1 cellular context compared by ENCODE assay signal in the genomic region with DNA sequence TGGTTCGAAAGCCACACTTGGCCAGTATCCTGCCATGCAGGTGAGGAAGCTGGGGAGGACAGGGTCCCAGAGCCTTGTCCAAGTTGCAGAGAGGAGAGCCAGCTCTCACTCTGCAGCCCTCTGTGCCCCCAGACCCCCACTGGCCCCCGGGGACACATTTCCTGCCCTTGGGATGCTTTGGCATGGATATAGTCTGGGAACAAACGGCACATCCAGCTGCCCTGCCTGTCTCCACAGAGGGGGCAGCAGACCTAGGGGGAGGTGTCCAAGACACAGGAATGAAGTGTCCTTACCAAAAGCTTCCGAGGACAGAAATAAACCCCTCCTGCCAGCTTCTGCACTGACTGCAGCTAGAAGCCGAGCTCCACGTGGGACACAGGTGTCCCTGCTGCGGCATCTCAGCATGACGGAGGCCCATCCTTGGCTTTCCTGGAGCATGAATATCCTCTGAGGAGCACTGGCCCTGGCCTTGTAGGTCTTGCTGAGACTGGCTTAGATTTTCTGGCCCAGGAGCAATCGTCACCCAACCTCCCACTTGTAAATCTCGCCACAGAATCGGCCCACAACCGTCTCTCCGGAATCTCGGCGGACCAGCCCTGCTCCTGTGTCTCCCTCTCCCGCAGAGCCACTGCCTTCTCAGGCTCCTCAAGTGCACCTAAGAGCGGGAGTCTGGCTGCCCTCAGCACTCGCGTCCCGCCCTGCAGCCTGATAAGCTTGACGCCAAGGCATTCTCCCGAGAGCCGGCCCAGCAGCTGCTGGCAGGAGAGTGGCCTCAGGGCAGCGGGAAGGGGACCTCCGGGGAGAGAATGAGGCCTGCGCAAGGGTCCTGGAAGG.
TF ChIP-seq lines count a peak whose summit lies in the region.

No MANE protein-coding gene starts in this region.

TF ChIP-seq in HepG2, 621 proteins besides CTCF, POLR2A, EP300 and RAD21 (continues in another document):
- TF ChIP-seq MLLT10 (CRISPR knock-in tag; IDR thresholded peaks at IDR 0.05) (no peak), TP53 (CRISPR knock-in tag; conservative IDR thresholded peaks at IDR 0.05) (no peak), ZNF644 (CRISPR knock-in tag; IDR thresholded peaks at IDR 0.05; ENCODE audit: low read depth) (no peak), CHD2 (IDR thresholded peaks at IDR 0.05; ENCODE audit: low read depth, low read length) (no peak), ZNF207 (IDR thresholded peaks at IDR 0.05; ENCODE audit: borderline replicate concordance) (no peak), ZNF354B (CRISPR knock-in tag; IDR thresholded peaks at IDR 0.05) (no peak), CBFB (CRISPR knock-in tag; IDR thresholded peaks at IDR 0.05) (no peak), ZSCAN29 (CRISPR knock-in tag; conservative IDR thresholded peaks at IDR 0.05) (no peak), MAFF (IDR thresholded peaks at IDR 0.05; ENCODE audit: low read depth, low read length) (no peak), ZNF510 (CRISPR knock-in tag; IDR thresholded peaks at IDR 0.05; ENCODE audit: low read depth) (no peak), ZNF501 (CRISPR knock-in tag; IDR thresholded peaks at IDR 0.05) (no peak), SRF (IDR thresholded peaks at IDR 0.05; ENCODE audit: low read depth, low read length) (no peak), MTF1 (CRISPR knock-in tag; IDR thresholded peaks at IDR 0.05) (no peak), ZSCAN21 (CRISPR knock-in tag; IDR thresholded peaks at IDR 0.05; ENCODE audit: borderline replicate concordance) (no peak), ZNF264 (CRISPR knock-in tag; IDR thresholded peaks at IDR 0.05) (no peak), ZNF331 (CRISPR knock-in tag; IDR thresholded peaks at IDR 0.05) (no peak), RNF2 (conservative IDR thresholded peaks at IDR 0.05; ENCODE audit: low read depth) (no peak), ZNF234 (CRISPR knock-in tag; conservative IDR thresholded peaks at IDR 0.05) (no peak), SMAD1 (CRISPR knock-in tag; IDR thresholded peaks at IDR 0.05; ENCODE audit: borderline replicate concordance, low read depth) (no peak), ARID2 (CRISPR knock-in tag; IDR thresholded peaks at IDR 0.05; ENCODE audit: borderline replicate concordance) (no peak), RARG (CRISPR knock-in tag; IDR thresholded peaks at IDR 0.05; ENCODE audit: low read depth) (no peak), HMG20B (CRISPR knock-in tag; conservative IDR thresholded peaks at IDR 0.05) (no peak), SIX4 (CRISPR knock-in tag; IDR thresholded peaks at IDR 0.05) (no peak), FOXK1 (CRISPR knock-in tag; IDR thresholded peaks at IDR 0.05; ENCODE audit: borderline replicate concordance, low read depth) (no peak), ZNF746 (CRISPR knock-in tag; IDR thresholded peaks at IDR 0.05) (no peak), MAZ (IDR thresholded peaks at IDR 0.05; ENCODE audit: borderline replicate concordance, low read depth, low read length) (no peak), MAZ (CRISPR knock-in tag; IDR thresholded peaks at IDR 0.05; ENCODE audit: low read depth) (no peak), ZMYM3 (CRISPR knock-in tag; IDR thresholded peaks at IDR 0.05) (no peak), RFXAP (CRISPR knock-in tag; IDR thresholded peaks at IDR 0.05; ENCODE audit: borderline replicate concordance) (no peak), FOXC1 (CRISPR knock-in tag; IDR thresholded peaks at IDR 0.05; ENCODE audit: borderline replicate concordance) (no peak; the same call in 1 of the 2 replicates), SP1 (IDR thresholded peaks at IDR 0.05) (no peak), SP1 (CRISPR knock-in tag; IDR thresholded peaks at IDR 0.05) (no peak), YEATS2 (CRISPR knock-in tag; IDR thresholded peaks at IDR 0.05; ENCODE audit: borderline replicate concordance) (no peak), SRY (CRISPR knock-in tag; IDR thresholded peaks at IDR 0.05) (no peak), KAT8 (CRISPR knock-in tag; IDR thresholded peaks at IDR 0.05) (no peak), PHF5A (CRISPR knock-in tag; IDR thresholded peaks at IDR 0.05; ENCODE audit: low read depth, unreplicated experiment) (no peak), GTF3A (CRISPR knock-in tag; conservative IDR thresholded peaks at IDR 0.05) (no peak), HOXD1 (CRISPR knock-in tag; IDR thresholded peaks at IDR 0.05) (no peak), HNRNPH1 (optimal IDR thresholded peaks at IDR 0.05; ENCODE audit: low read depth, low read length) (no peak), ERF (CRISPR knock-in tag; IDR thresholded peaks at IDR 0.05) (no peak; the same call in 1 of the 2 replicates), ZNF263 (CRISPR knock-in tag; IDR thresholded peaks at IDR 0.05) (0 out of 2 replicates have a peak, but pooled peaks have one; percentile 1), RBFOX2 (IDR thresholded peaks at IDR 0.05; ENCODE audit: low read depth, low read length) (no peak), ZNF790 (CRISPR knock-in tag; IDR thresholded peaks at IDR 0.05; ENCODE audit: borderline replicate concordance) (no peak), GPN1 (CRISPR knock-in tag; IDR thresholded peaks at IDR 0.05; ENCODE audit: borderline replicate concordance) (no peak), MXI1 (IDR thresholded peaks at IDR 0.05; ENCODE audit: borderline replicate concordance, low read depth, low read length) (0 out of 3 replicates have a peak, but pooled peaks have one; percentile 8), HDAC2 (CRISPR knock-in tag; IDR thresholded peaks at IDR 0.05) (no peak), IKZF1 (IDR thresholded peaks at IDR 0.05) (no peak), POLR2AphosphoS5 (IDR thresholded peaks at IDR 0.05; ENCODE audit: low read depth, low read length) (no peak)
- TF ChIP-seq, protein P1, sequence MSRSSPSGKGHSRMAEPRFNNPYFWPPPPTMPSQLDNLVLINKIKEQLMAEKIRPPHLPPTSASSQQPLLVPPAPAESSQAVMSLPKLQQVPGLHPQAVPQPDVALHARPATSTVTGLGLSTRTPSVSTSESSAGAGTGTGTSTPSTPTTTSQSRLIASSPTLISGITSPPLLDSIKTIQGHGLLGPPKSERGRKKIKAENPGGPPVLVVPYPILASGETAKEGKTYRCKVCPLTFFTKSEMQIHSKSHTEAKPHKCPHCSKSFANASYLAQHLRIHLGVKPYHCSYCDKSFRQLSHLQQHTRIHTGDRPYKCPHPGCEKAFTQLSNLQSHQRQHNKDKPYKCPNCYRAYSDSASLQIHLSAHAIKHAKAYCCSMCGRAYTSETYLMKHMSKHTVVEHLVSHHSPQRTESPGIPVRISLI (CRISPR knock-in tag; IDR thresholded peaks at IDR 0.05; ENCODE audit: borderline replicate concordance), result no peak
- TF ChIP-seq, protein P2, sequence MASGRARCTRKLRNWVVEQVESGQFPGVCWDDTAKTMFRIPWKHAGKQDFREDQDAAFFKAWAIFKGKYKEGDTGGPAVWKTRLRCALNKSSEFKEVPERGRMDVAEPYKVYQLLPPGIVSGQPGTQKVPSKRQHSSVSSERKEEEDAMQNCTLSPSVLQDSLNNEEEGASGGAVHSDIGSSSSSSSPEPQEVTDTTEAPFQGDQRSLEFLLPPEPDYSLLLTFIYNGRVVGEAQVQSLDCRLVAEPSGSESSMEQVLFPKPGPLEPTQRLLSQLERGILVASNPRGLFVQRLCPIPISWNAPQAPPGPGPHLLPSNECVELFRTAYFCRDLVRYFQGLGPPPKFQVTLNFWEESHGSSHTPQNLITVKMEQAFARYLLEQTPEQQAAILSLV (CRISPR knock-in tag; IDR thresholded peaks at IDR 0.05; ENCODE audit: borderline replicate concordance), result no peak
- TF ChIP-seq, protein P3, sequence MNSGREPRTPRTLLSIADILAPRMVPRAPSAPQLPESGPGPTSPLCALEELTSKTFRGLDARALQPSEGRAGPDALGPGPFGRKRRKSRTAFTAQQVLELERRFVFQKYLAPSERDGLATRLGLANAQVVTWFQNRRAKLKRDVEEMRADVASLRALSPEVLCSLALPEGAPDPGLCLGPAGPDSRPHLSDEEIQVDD (CRISPR knock-in tag; IDR thresholded peaks at IDR 0.05; ENCODE audit: borderline replicate concordance), result peak; percentile 5; the same call in 1 of the 2 replicates
- TF ChIP-seq, protein P4, sequence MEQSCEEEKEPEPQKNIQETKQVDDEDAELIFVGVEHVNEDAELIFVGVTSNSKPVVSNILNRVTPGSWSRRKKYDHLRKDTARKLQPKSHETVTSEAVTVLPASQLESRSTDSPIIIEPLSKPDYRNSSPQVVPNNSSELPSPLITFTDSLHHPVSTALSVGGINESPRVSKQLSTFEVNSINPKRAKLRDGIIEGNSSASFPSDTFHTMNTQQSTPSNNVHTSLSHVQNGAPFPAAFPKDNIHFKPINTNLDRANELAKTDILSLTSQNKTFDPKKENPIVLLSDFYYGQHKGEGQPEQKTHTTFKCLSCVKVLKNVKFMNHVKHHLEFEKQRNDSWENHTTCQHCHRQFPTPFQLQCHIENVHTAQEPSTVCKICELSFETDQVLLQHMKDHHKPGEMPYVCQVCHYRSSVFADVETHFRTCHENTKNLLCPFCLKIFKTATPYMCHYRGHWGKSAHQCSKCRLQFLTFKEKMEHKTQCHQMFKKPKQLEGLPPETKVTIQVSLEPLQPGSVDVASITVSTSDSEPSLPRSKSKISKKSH (CRISPR knock-in tag; IDR thresholded peaks at IDR 0.05; ENCODE audit: borderline replicate concordance), result no peak
- TF ChIP-seq, protein P5, sequence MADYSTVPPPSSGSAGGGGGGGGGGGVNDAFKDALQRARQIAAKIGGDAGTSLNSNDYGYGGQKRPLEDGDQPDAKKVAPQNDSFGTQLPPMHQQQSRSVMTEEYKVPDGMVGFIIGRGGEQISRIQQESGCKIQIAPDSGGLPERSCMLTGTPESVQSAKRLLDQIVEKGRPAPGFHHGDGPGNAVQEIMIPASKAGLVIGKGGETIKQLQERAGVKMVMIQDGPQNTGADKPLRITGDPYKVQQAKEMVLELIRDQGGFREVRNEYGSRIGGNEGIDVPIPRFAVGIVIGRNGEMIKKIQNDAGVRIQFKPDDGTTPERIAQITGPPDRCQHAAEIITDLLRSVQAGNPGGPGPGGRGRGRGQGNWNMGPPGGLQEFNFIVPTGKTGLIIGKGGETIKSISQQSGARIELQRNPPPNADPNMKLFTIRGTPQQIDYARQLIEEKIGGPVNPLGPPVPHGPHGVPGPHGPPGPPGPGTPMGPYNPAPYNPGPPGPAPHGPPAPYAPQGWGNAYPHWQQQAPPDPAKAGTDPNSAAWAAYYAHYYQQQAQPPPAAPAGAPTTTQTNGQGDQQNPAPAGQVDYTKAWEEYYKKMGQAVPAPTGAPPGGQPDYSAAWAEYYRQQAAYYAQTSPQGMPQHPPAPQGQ (CRISPR knock-in tag; IDR thresholded peaks at IDR 0.05; ENCODE audit: borderline replicate concordance), result no peak
- TF ChIP-seq, protein P6, sequence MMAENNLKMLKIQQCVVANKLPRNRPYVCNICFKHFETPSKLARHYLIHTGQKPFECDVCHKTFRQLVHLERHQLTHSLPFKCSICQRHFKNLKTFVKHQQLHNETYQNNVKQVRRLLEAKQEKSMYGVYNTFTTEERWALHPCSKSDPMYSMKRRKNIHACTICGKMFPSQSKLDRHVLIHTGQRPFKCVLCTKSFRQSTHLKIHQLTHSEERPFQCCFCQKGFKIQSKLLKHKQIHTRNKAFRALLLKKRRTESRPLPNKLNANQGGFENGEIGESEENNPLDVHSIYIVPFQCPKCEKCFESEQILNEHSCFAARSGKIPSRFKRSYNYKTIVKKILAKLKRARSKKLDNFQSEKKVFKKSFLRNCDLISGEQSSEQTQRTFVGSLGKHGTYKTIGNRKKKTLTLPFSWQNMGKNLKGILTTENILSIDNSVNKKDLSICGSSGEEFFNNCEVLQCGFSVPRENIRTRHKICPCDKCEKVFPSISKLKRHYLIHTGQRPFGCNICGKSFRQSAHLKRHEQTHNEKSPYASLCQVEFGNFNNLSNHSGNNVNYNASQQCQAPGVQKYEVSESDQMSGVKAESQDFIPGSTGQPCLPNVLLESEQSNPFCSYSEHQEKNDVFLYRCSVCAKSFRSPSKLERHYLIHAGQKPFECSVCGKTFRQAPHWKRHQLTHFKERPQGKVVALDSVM (CRISPR knock-in tag; IDR thresholded peaks at IDR 0.05), result no peak
- TF ChIP-seq, protein P7, sequence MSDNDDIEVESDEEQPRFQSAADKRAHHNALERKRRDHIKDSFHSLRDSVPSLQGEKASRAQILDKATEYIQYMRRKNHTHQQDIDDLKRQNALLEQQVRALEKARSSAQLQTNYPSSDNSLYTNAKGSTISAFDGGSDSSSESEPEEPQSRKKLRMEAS (IDR thresholded peaks at IDR 0.05), result no peak
- TF ChIP-seq, protein P8, sequence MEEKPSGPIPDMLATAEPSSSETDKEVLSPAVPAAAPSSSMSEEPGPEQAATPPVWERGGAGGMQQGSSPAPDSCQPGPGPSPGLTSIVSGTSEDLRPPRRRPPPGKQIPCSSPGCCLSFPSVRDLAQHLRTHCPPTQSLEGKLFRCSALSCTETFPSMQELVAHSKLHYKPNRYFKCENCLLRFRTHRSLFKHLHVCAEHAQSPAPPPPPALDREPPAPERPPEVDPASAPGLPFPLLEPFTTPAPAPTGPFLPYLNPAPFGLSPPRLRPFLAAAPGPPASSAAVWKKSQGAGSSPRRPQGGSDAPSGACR (CRISPR knock-in tag; IDR thresholded peaks at IDR 0.05), result peak; percentile 44; the same call in 1 of the 2 replicates
- TF ChIP-seq, protein P9, sequence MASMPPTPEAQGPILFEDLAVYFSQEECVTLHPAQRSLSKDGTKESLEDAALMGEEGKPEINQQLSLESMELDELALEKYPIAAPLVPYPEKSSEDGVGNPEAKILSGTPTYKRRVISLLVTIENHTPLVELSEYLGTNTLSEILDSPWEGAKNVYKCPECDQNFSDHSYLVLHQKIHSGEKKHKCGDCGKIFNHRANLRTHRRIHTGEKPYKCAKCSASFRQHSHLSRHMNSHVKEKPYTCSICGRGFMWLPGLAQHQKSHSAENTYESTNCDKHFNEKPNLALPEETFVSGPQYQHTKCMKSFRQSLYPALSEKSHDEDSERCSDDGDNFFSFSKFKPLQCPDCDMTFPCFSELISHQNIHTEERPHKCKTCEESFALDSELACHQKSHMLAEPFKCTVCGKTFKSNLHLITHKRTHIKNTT (CRISPR knock-in tag; IDR thresholded peaks at IDR 0.05), result no peak
- TF ChIP-seq, protein P10, sequence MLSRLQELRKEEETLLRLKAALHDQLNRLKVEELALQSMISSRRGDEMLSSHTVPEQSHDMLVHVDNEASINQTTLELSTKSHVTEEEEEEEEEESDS (CRISPR knock-in tag; IDR thresholded peaks at IDR 0.05; ENCODE audit: borderline replicate concordance), result no peak
- TF ChIP-seq, protein P11, sequence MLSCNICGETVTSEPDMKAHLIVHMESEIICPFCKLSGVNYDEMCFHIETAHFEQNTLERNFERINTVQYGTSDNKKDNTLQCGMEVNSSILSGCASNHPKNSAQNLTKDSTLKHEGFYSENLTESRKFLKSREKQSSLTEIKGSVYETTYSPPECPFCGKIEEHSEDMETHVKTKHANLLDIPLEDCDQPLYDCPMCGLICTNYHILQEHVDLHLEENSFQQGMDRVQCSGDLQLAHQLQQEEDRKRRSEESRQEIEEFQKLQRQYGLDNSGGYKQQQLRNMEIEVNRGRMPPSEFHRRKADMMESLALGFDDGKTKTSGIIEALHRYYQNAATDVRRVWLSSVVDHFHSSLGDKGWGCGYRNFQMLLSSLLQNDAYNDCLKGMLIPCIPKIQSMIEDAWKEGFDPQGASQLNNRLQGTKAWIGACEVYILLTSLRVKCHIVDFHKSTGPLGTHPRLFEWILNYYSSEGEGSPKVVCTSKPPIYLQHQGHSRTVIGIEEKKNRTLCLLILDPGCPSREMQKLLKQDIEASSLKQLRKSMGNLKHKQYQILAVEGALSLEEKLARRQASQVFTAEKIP (CRISPR knock-in tag; IDR thresholded peaks at IDR 0.05; ENCODE audit: borderline replicate concordance), result no peak
